Comparison of ENCODE assay signal across 1 cellular context in genomic region chr10:112183329-112184051, GRCh38.
TF ChIP-seq lines count a peak whose summit lies in the region.

A gene with protein sequence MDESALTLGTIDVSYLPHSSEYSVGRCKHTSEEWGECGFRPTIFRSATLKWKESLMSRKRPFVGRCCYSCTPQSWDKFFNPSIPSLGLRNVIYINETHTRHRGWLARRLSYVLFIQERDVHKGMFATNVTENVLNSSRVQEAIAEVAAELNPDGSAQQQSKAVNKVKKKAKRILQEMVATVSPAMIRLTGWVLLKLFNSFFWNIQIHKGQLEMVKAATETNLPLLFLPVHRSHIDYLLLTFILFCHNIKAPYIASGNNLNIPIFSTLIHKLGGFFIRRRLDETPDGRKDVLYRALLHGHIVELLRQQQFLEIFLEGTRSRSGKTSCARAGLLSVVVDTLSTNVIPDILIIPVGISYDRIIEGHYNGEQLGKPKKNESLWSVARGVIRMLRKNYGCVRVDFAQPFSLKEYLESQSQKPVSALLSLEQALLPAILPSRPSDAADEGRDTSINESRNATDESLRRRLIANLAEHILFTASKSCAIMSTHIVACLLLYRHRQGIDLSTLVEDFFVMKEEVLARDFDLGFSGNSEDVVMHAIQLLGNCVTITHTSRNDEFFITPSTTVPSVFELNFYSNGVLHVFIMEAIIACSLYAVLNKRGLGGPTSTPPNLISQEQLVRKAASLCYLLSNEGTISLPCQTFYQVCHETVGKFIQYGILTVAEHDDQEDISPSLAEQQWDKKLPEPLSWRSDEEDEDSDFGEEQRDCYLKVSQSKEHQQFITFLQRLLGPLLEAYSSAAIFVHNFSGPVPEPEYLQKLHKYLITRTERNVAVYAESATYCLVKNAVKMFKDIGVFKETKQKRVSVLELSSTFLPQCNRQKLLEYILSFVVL (minus strand): TSS chr10:112183765. CDS start chr10:112181784, 1,981 bp downstream.

TF ChIP-seq in IMR-90, 13 proteins besides CTCF, POLR2A, EP300 and RAD21:
- TF ChIP-seq RFX5 (IDR thresholded peaks at IDR 0.05; ENCODE audit: low read depth, low read length) (no peak), BHLHE40 (IDR thresholded peaks at IDR 0.05; ENCODE audit: low read depth, low read length) (peak; percentile 48; the same call in 1 of the 2 replicates), NFE2L2 (IDR thresholded peaks at IDR 0.05; ENCODE audit: low read depth, low read length) (0 out of 2 replicates have a peak, but pooled peaks have one; percentile 3), MAFK (IDR thresholded peaks at IDR 0.05; ENCODE audit: low read depth, low read length) (no peak), CEBPB (IDR thresholded peaks at IDR 0.05; ENCODE audit: low read depth, low read length) (peak; percentile 93), MAZ (IDR thresholded peaks at IDR 0.05; ENCODE audit: borderline replicate concordance, low read depth, low read length) (peak; percentile 87; the same call in 1 of the 2 replicates), RCOR1 (IDR thresholded peaks at IDR 0.05; ENCODE audit: insufficient replicate concordance, low read length) (no peak), USF2 (IDR thresholded peaks at IDR 0.05; ENCODE audit: low read depth, low read length) (peak; percentile 49), MXI1 (IDR thresholded peaks at IDR 0.05; ENCODE audit: borderline replicate concordance, low read depth, low read length) (peak; percentile 93), FOS (IDR thresholded peaks at IDR 0.05; ENCODE audit: low read depth, low read length) (0 out of 2 replicates have a peak, but pooled peaks have one; percentile 47), SMC3 (IDR thresholded peaks at IDR 0.05; ENCODE audit: low read depth, low read length) (peak; percentile 19; the same call in 1 of the 2 replicates), ELK1 (IDR thresholded peaks at IDR 0.05; ENCODE audit: borderline replicate concordance, low read depth, low read length) (no peak), CHD1 (IDR thresholded peaks at IDR 0.05; ENCODE audit: low read depth, low read length) (no peak)
